ENCODE assay signal across 7 cellular contexts in the genomic region with DNA sequence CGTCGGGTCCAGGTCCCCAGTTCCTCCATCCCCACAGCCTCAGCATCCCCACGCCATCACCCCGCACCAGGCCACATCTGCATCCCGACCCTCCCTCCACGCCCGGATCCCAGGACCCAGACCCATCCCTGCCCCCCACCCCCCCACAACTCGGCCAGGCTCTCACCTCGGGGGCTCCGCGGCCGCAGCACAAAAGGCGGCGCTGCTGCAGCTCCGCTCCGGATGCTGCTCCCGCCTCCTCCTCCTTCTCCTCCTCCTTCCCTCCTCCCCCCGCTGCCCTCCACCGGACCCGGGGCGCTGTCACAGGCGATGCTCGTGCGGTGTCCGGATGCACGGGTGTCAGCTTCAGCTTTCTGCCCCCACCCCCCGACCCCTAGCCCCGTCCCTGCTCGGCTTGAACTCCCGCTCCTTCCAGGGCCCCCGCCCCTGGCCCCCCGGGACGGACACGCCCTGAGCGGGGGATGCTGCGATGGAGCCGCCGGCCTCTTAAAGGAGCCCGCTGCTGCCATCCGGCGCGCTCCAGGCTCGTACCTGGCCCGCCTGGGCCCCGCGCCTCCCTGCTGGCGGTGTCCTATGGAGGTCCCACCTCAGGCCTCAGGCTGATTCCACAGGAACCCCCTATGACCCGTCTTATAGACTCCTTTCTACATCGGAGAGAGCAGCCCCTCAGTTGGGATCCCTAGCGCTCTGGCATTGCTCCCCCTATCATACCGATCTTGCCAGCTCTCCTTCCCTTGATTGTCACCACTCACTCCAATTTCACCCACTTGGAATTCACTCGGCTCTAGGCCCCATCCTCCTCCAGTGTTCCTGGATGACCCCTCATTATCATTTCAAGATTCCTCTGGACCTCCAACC. TPM values are rescaled to one million over a fixed set of nuclear protein-coding genes. Genes with fewer than 3 reads are reported as not detected.
DNase-seq lines count a peak whose midpoint lies in the region; TF ChIP-seq lines count a peak whose summit lies in the region.

A gene with protein sequence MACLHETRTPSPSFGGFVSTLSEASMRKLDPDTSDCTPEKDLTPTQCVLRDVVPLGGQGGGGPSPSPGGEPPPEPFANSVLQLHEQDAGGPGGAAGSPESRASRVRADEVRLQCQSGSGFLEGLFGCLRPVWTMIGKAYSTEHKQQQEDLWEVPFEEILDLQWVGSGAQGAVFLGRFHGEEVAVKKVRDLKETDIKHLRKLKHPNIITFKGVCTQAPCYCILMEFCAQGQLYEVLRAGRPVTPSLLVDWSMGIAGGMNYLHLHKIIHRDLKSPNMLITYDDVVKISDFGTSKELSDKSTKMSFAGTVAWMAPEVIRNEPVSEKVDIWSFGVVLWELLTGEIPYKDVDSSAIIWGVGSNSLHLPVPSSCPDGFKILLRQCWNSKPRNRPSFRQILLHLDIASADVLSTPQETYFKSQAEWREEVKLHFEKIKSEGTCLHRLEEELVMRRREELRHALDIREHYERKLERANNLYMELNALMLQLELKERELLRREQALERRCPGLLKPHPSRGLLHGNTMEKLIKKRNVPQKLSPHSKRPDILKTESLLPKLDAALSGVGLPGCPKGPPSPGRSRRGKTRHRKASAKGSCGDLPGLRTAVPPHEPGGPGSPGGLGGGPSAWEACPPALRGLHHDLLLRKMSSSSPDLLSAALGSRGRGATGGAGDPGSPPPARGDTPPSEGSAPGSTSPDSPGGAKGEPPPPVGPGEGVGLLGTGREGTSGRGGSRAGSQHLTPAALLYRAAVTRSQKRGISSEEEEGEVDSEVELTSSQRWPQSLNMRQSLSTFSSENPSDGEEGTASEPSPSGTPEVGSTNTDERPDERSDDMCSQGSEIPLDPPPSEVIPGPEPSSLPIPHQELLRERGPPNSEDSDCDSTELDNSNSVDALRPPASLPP (minus strand): TSS at position 198 of the 858 bp plus-strand sequence. CDS start 12,067 bp downstream, outside the sequence.

- H3K36me3 Mint-ChIP-seq in endothelial cell (ENCODE audit: low read depth, unreplicated experiment) = peaks cover 6% of the 10 kb centered on the region

- H3K27ac Mint-ChIP-seq in endothelial cell (ENCODE audit: unreplicated experiment) = peak within 1 kb of the TSS; percentile 95

- DNase-seq in GM13976 (ENCODE audit: low spot score) = peak; percentile 70
- DNase-seq in NCI-H510A (lab: John Stamatoyannopoulos, UW) = peak; percentile 68
- DNase-seq in activated T-cell treated with anti-CD3 and anti-CD28 coated beads for 4 hours = peak; percentile 28
- peak; percentile 54 for DNase-seq in endothelial cell (ENCODE audit: low spot score)
- peak; percentile 78 for DNase-seq in midbrain (lab: John Stamatoyannopoulos, UW)
- DNase-seq in stimulated activated CD8-positive, alpha-beta memory T cell treated with anti-CD3 and anti-CD28 coated beads, Interleukin-4, amount 100 ng/mL, for 48 hours = peak; percentile 75
- no peak for DNase-seq in GM19238 (ENCODE audit: insufficient read length, low spot score)

- in situ Hi-C loops in GM13976 (cut with MboI; ENCODE audit: low sequenced_read_pairs, unreplicated experiment) = no loop called here

- peak within 1 kb of the TSS; percentile 94 for H3K4me3 Mint-ChIP-seq in endothelial cell (ENCODE audit: unreplicated experiment)

- H3K9me3 Mint-ChIP-seq in endothelial cell (ENCODE audit: unreplicated experiment) = no peaks in the 10 kb centered on the region

- TF ChIP-seq CTCF in GM13976 (IDR thresholded peaks at IDR 0.05; ENCODE audit: borderline replicate concordance, control extremely low read depth, extremely low read depth, insufficient read depth, missing control alignments) = peak; percentile 15
- no peak for TF ChIP-seq CTCF in endothelial cell (IDR thresholded peaks at IDR 0.05; ENCODE audit: unreplicated experiment)

- H3K27me3 Mint-ChIP-seq in endothelial cell (ENCODE audit: unreplicated experiment) = peaks cover 23% of the 10 kb centered on the region

- H3K4me1 Mint-ChIP-seq in endothelial cell (ENCODE audit: unreplicated experiment) = peaks cover 36% of the 10 kb centered on the region

RNA-seq across cellular contexts. Expression of the gene that starts here (rescaled TPM):
- 20.9 TPM for total RNA-seq in endothelial cell (ENCODE audit: unreplicated experiment)
